Comparison of ENCODE assay signal across 35 cellular contexts in genomic region chr12:24373004-24373403, GRCh38.
"Had no signal": no experiment of that assay in that cellular context is flagged by ENCODE, and none has a peak within 500 bp of the region (broad histone marks: within the 10 kb centered on the region; RNA-seq: fewer than 3 reads in every experiment).

No MANE protein-coding gene starts in this region.

- DNase-seq: activated B cell treated with CpG ODN at 0.5 μM for 24 hours; activated CD4-positive, alpha-beta memory T cell treated with anti-CD3 and anti-CD28 coated beads for 36 hours; activated CD4-positive, alpha-beta T cell treated with anti-CD3 and anti-CD28 coated beads for 48 hours; activated CD8-positive, alpha-beta memory T cell treated with anti-CD3 and anti-CD28 coated beads, Interleukin-2, amount 10 ng/mL, durations not matched to agents 7 days and 5 days; activated CD8-positive, alpha-beta memory T cell treated with anti-CD3 and anti-CD28 coated beads, Interleukin-2, amount 50 U/mL, for 4 hours; activated CD8-positive, alpha-beta T cell treated with anti-CD3 and anti-CD28 coated beads, Interleukin-2, amount 10 ng/mL, durations not matched to agents 7 days and 5 days; activated effector memory CD4-positive, alpha-beta T cell treated with anti-CD3 and anti-CD28 coated beads, Interleukin-2, amount 50 U/mL, for 16 hours; activated naive CD4-positive, alpha-beta T cell treated with anti-CD3 and anti-CD28 coated beads for 36 hours; activated naive CD8-positive, alpha-beta T cell treated with anti-CD3 and anti-CD28 coated beads, Interleukin-2, amount 10 ng/mL, durations not matched to agents 7 days and 5 days; activated T-cell treated with anti-CD3 and anti-CD28 coated beads, Interleukin-2, amount 50 U/mL, for 1 hour; activated T-cell treated with anti-CD3 and anti-CD28 coated beads, Interleukin-2, amount 50 U/mL, for 48 hours; central memory CD4-positive, alpha-beta T cell; cerebellar nuclear complex; effector CD4-positive, alpha-beta T cell; effector memory CD8-positive, alpha-beta T cell; erythroblast; foreskin melanocyte; heart right ventricle; T-helper 1 cell; T-helper 17 cell; T1000; WERI-Rb-1 had no signal

- H3K36me3 ChIP-seq: ascending aorta, breast epithelium, cardiac muscle cell, esophagus muscularis mucosa, gastroesophageal sphincter, heart right ventricle, WERI-Rb-1 had no signal

- H3K4me1 Mint-ChIP-seq: activated CD8-positive, alpha-beta memory T cell treated with anti-CD3 and anti-CD28 coated beads, Interleukin-2, amount 10 ng/mL, durations not matched to agents 7 days and 5 days; activated naive CD8-positive, alpha-beta T cell treated with anti-CD3 and anti-CD28 coated beads, Interleukin-2, amount 10 ng/mL, durations not matched to agents 7 days and 5 days; T-helper 17 cell had no signal

- H3K4me3 ChIP-seq: ascending aorta, breast epithelium, cardiac muscle cell, coronary artery, esophagus muscularis mucosa, gastroesophageal sphincter, heart right ventricle had no signal

- H3K9me3 ChIP-seq: ascending aorta, breast epithelium, esophagus muscularis mucosa, gastroesophageal sphincter, heart right ventricle had no signal

- H3K27me3 Mint-ChIP-seq: activated B cell treated with CpG ODN at 0.5 μM for 24 hours; activated CD4-positive, alpha-beta memory T cell treated with anti-CD3 and anti-CD28 coated beads for 36 hours; activated CD8-positive, alpha-beta memory T cell treated with anti-CD3 and anti-CD28 coated beads, Interleukin-2, amount 10 ng/mL, durations not matched to agents 7 days and 5 days; activated naive CD8-positive, alpha-beta T cell treated with anti-CD3 and anti-CD28 coated beads, Interleukin-2, amount 10 ng/mL, durations not matched to agents 7 days and 5 days; brain; dendritic cell treated with granulocyte-macrophage colony-stimulating factor and Interleukin-4, amounts not matched to agents 40 ng/mL and 50 ng/mL, for 4 days; effector memory CD8-positive, alpha-beta T cell; T-helper 17 cell had no signal

- H3K27ac Mint-ChIP-seq: activated B cell treated with CpG ODN at 0.5 μM for 24 hours; activated CD4-positive, alpha-beta memory T cell treated with anti-CD3 and anti-CD28 coated beads for 36 hours; activated CD8-positive, alpha-beta memory T cell treated with anti-CD3 and anti-CD28 coated beads, Interleukin-2, amount 10 ng/mL, durations not matched to agents 7 days and 5 days; activated CD8-positive, alpha-beta T cell treated with anti-CD3 and anti-CD28 coated beads, Interleukin-2, amount 10 ng/mL, durations not matched to agents 7 days and 5 days; activated naive CD4-positive, alpha-beta T cell treated with anti-CD3 and anti-CD28 coated beads for 36 hours; activated naive CD4-positive, alpha-beta T cell treated with anti-CD3 and anti-CD28 coated beads, Interleukin-2, amount 50 U/mL, for 72 hours; activated naive CD8-positive, alpha-beta T cell treated with anti-CD3 and anti-CD28 coated beads, Interleukin-2, amount 10 ng/mL, durations not matched to agents 7 days and 5 days; activated T-helper 1 cell treated with anti-CD3 and anti-CD28 coated beads, Interleukin-12 subunit alpha, Interleukin-12 subunit beta, Interleukin-2, Interleukin-4 antibody, amounts not matched to agents 30 ng/mL and 10 ng/mL and 1 ng/mL, durations not matched to agents 14 hours and 24 hours and 36 hours; activated T-helper 2 cell treated with anti-CD3 and anti-CD28 coated beads, Interferon-gamma antibody, Interleukin-2, Interleukin-4, amounts not matched to agents 10 μg/mL and 5 μg/mL and 100 μg/mL, durations not matched to agents 14 hours and 24 hours and 36 hours; dendritic cell treated with granulocyte-macrophage colony-stimulating factor and Interleukin-4, amounts not matched to agents 40 ng/mL and 50 ng/mL, for 4 days; effector memory CD8-positive, alpha-beta T cell; T-helper 17 cell; T-helper 2 cell treated with Interferon-gamma antibody and Interleukin-4, amounts not matched to agents 5 μg/mL and 100 μg/mL, for 36 hours had no signal

- H3K9me3 Mint-ChIP-seq: activated B cell treated with CpG ODN at 0.5 μM for 24 hours; activated CD4-positive, alpha-beta memory T cell treated with anti-CD3 and anti-CD28 coated beads for 36 hours; activated naive CD4-positive, alpha-beta T cell treated with anti-CD3 and anti-CD28 coated beads for 36 hours; activated T-helper 1 cell treated with anti-CD3 and anti-CD28 coated beads, Interleukin-12 subunit alpha, Interleukin-12 subunit beta, Interleukin-2, Interleukin-4 antibody, amounts not matched to agents 30 ng/mL and 10 ng/mL and 1 ng/mL, durations not matched to agents 14 hours and 24 hours and 36 hours; activated T-helper 2 cell treated with anti-CD3 and anti-CD28 coated beads, Interferon-gamma antibody, Interleukin-2, Interleukin-4, amounts not matched to agents 10 μg/mL and 5 μg/mL and 100 μg/mL, durations not matched to agents 14 hours and 24 hours and 36 hours; brain; dendritic cell treated with granulocyte-macrophage colony-stimulating factor and Interleukin-4, amounts not matched to agents 40 ng/mL and 50 ng/mL, for 4 days; effector memory CD8-positive, alpha-beta T cell had no signal

- H3K4me1 ChIP-seq: ascending aorta, breast epithelium, heart right ventricle had no signal

- H3K36me3 Mint-ChIP-seq: activated CD4-positive, alpha-beta memory T cell treated with anti-CD3 and anti-CD28 coated beads for 36 hours; activated CD8-positive, alpha-beta memory T cell treated with anti-CD3 and anti-CD28 coated beads, Interleukin-2, amount 10 ng/mL, durations not matched to agents 7 days and 5 days; activated naive CD4-positive, alpha-beta T cell treated with anti-CD3 and anti-CD28 coated beads, Interleukin-2, amount 50 U/mL, for 72 hours; activated naive CD8-positive, alpha-beta T cell treated with anti-CD3 and anti-CD28 coated beads, Interleukin-2, amount 10 ng/mL, durations not matched to agents 7 days and 5 days; brain had no signal

- H3K27me3 ChIP-seq: ascending aorta, breast epithelium, cardiac muscle cell, esophagus muscularis mucosa, gastroesophageal sphincter, heart right ventricle had no signal

- ATAC-seq: activated CD4-positive, CD25-positive, alpha-beta regulatory T cell treated with anti-CD3 and anti-CD28 coated beads, Interleukin-2, amount 50 U/mL, for 24 hours; activated CD8-positive, alpha-beta memory T cell treated with anti-CD3 and anti-CD28 coated beads, Interleukin-2, amount 10 ng/mL, durations not matched to agents 7 days and 5 days; activated CD8-positive, alpha-beta T cell treated with anti-CD3 and anti-CD28 coated beads, Interleukin-2, amount 10 ng/mL, durations not matched to agents 7 days and 5 days; activated naive CD4-positive, alpha-beta T cell treated with anti-CD3 and anti-CD28 coated beads, Interleukin-2, amount 50 U/mL, for 72 hours; effector memory CD8-positive, alpha-beta T cell; gastroesophageal sphincter; heart right ventricle; T-helper 17 cell had no signal

- H3K4me3 Mint-ChIP-seq: activated B cell treated with CpG ODN at 0.5 μM for 24 hours; activated CD4-positive, alpha-beta memory T cell treated with anti-CD3 and anti-CD28 coated beads for 36 hours; activated CD8-positive, alpha-beta memory T cell treated with anti-CD3 and anti-CD28 coated beads, Interleukin-2, amount 10 ng/mL, durations not matched to agents 7 days and 5 days; activated CD8-positive, alpha-beta T cell treated with anti-CD3 and anti-CD28 coated beads, Interleukin-2, amount 10 ng/mL, durations not matched to agents 7 days and 5 days; activated naive CD4-positive, alpha-beta T cell treated with anti-CD3 and anti-CD28 coated beads for 36 hours; activated naive CD8-positive, alpha-beta T cell treated with anti-CD3 and anti-CD28 coated beads, Interleukin-2, amount 10 ng/mL, durations not matched to agents 7 days and 5 days; activated T-helper 1 cell treated with anti-CD3 and anti-CD28 coated beads, Interleukin-12 subunit alpha, Interleukin-12 subunit beta, Interleukin-2, Interleukin-4 antibody, amounts not matched to agents 30 ng/mL and 10 ng/mL and 1 ng/mL, durations not matched to agents 14 hours and 24 hours and 36 hours; brain; dendritic cell treated with granulocyte-macrophage colony-stimulating factor and Interleukin-4, amounts not matched to agents 40 ng/mL and 50 ng/mL, for 4 days; effector memory CD8-positive, alpha-beta T cell; T-helper 17 cell; T-helper 2 cell treated with Interferon-gamma antibody and Interleukin-4, amounts not matched to agents 5 μg/mL and 100 μg/mL, for 36 hours had no signal

- H3K27ac ChIP-seq: ascending aorta, breast epithelium, cardiac muscle cell, coronary artery, esophagus muscularis mucosa, gastroesophageal sphincter, heart right ventricle, WERI-Rb-1 had no signal
